15 cellular contexts compared by ENCODE assay signal in the genomic region with DNA sequence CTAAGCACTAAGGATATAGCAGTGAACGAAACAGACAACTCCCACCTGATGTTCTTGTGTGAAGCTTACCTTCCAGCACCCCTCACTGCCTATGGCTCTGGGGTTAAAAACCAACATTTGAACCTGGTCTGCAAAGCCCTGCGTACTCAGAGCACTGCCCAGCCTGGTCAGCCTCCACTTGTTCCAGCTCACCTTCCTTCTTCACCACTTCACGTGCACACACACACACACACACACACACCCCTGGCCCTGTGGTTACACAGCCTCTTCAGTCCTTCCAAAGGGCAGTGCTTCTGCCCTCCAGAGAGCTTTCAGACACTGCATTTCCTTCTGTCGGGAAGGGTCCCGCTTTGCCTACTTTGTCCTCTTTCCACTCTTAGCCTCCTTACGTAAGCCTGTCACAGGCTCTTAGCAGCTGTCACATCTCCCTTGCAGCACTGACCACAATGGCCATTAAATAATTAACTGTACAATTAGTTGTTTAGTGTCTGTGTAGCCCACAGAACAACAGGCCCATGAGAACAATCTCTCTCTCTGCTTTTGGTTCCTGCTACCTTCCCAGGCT. TPM values are rescaled to one million over a fixed set of nuclear protein-coding genes. Genes with fewer than 3 reads are reported as not detected.
DNase-seq lines count a peak whose midpoint lies in the region; ATAC-seq and TF ChIP-seq lines count a peak whose summit lies in the region.
"Had no signal": no experiment of that assay in that cellular context is flagged by ENCODE, and none has a peak within 500 bp of the region (broad histone marks: within the 10 kb centered on the region; RNA-seq: fewer than 3 reads in every experiment).

No MANE protein-coding gene starts in this region.

- POLR2A ChIA-PET in PC-9 (lab: Charles Lee; ENCODE audit: unreplicated experiment): no interaction called here

- no peak overlapping the region for H3K4me3 Mint-ChIP-seq in GM23338
- no peak overlapping the region for H3K4me3 Mint-ChIP-seq in Calu3 (ENCODE audit: low read depth, unreplicated experiment)

- ATAC-seq in GM23338 (no peak), GM19023 (IDR thresholded peaks at IDR 0.05; ENCODE audit: unreplicated experiment) (no peak), GM21447 (IDR thresholded peaks at IDR 0.05; ENCODE audit: unreplicated experiment) (no peak)
- ATAC-seq: A549 had no signal

- peaks cover 17% of the 10 kb centered on the region for H3K4me1 Mint-ChIP-seq in GM23338
- H3K4me1 Mint-ChIP-seq in Calu3 (ENCODE audit: low read depth, unreplicated experiment): peaks cover 14% of the 10 kb centered on the region

- no peaks in the 10 kb centered on the region; the same call in 1 of the 2 replicates for H3K4me1 ChIP-seq in GM23338 (ENCODE audit: insufficient read depth)
- no peaks in the 10 kb centered on the region for H3K4me1 ChIP-seq in sigmoid colon
- H3K4me1 ChIP-seq in PC-9 (replicated peaks; ENCODE audit: insufficient read depth): no peaks in the 10 kb centered on the region
- H3K4me1 ChIP-seq: SJCRH30 had no signal

- H3K27me3 ChIP-seq in GM23338 (ENCODE audit: insufficient read depth) (no peaks in the 10 kb centered on the region), sigmoid colon (no peaks in the 10 kb centered on the region), PC-9 (ENCODE audit: insufficient read depth, low read depth) (peaks cover 39% of the 10 kb centered on the region)
- H3K27me3 ChIP-seq: SJCRH30 had no signal

- WGBS in sigmoid colon, 2 donors: 82 to 86% methylated on average over 6 of the region's 6 CpGs

- no peak for TF ChIP-seq EP300 in sigmoid colon (IDR thresholded peaks at IDR 0.05)

- BruUV-seq in Calu3 (replicated peaks; lab: Mats Ljungman, UMichigan) (no TSS peak), PC-9 (replicated peaks; lab: Mats Ljungman, UMichigan) (no TSS peak)

- H3F3A ChIP-seq in GM23338 (replicated peaks; ENCODE audit: low read depth) (no peaks in the 10 kb centered on the region), PC-9 (ENCODE audit: insufficient read depth, low read depth) (no peaks in the 10 kb centered on the region)

- H4K20me1 ChIP-seq in GM23338 (replicated peaks; ENCODE audit: insufficient read depth): no peaks in the 10 kb centered on the region
- no peaks in the 10 kb centered on the region for H4K20me1 ChIP-seq in PC-9 (ENCODE audit: insufficient read depth)

- DNase-seq in GM23338 (ENCODE audit: low spot score) (no peak), SK-N-MC (ENCODE audit: low read depth, low spot score) (no peak), mesenteric fat pad (ENCODE audit: low spot score) (peak; percentile 35), sigmoid colon (peak; percentile 52), Calu3 (no peak), PC-9 (no peak)
- DNase-seq: COR-L47, KG1, NCI-H1092, NCI-H1694 treated with DMSO at 0.1 percent for 48 hours had no signal

- H3K9me3 Mint-ChIP-seq in GM23338 (no peaks in the 10 kb centered on the region), Calu3 (ENCODE audit: low read depth, unreplicated experiment) (no peaks in the 10 kb centered on the region)

- no peak overlapping the region for H3K4me3 ChIP-seq in GM23338
- 0 out of 2 replicates have a peak overlapping the region, but pooled peaks have one; percentile 4 for H3K4me3 ChIP-seq in SK-N-MC
- H3K4me3 ChIP-seq in sigmoid colon: no peak overlapping the region
- H3K4me3 ChIP-seq in PC-9: no peak overlapping the region
- H3K4me3 ChIP-seq: A549, SJCRH30 had no signal

- H3K9me2 ChIP-seq in GM23338 (ENCODE audit: insufficient read depth) (no peaks in the 10 kb centered on the region), PC-9 (ENCODE audit: insufficient read depth) (no peaks in the 10 kb centered on the region)

- H3K36me3 ChIP-seq in GM23338 (ENCODE audit: insufficient read depth) (no peaks in the 10 kb centered on the region), SK-N-MC (ENCODE audit: insufficient read depth, low read length) (no peaks in the 10 kb centered on the region), sigmoid colon (no peaks in the 10 kb centered on the region), PC-9 (ENCODE audit: low read depth) (no peaks in the 10 kb centered on the region)
- H3K36me3 ChIP-seq: SJCRH30 had no signal

- peak overlapping the region; percentile 56; the same call in 1 of the 2 replicates for H3K27ac Mint-ChIP-seq in GM23338
- no peak overlapping the region for H3K27ac Mint-ChIP-seq in Calu3 (ENCODE audit: unreplicated experiment)

- H3K9me3 ChIP-seq in SK-N-MC (ENCODE audit: low read depth, low read length) (no peaks in the 10 kb centered on the region), sigmoid colon (no peaks in the 10 kb centered on the region), PC-9 (ENCODE audit: insufficient read depth, low read depth) (no peaks in the 10 kb centered on the region)
- H3K9me3 ChIP-seq: A549, SJCRH30 had no signal

- H3K27me3 Mint-ChIP-seq in GM23338 (ENCODE audit: insufficient read depth, low read depth, poor library complexity) (peaks cover 9% of the 10 kb centered on the region), Calu3 (ENCODE audit: unreplicated experiment) (peaks cover 56% of the 10 kb centered on the region)

- H3K4me2 ChIP-seq in GM23338 (no peak overlapping the region), PC-9 (no peak overlapping the region)
- H3K4me2 ChIP-seq: A549 had no signal

- CTCF ChIA-PET in Calu3 (lab: Charles Lee): interaction anchor here (0.7 kb wide), 1 partner anchor 274 kb away, joined by 3 read pairs; no protein-coding TSS in a partner anchor
- CTCF ChIA-PET in PC-9 (lab: Charles Lee): no interaction called here

- H3K27ac ChIP-seq in GM23338 (ENCODE audit: low read depth) (no peak overlapping the region), SK-N-MC (peak overlapping the region; percentile 77), sigmoid colon (no peak overlapping the region), PC-9 (no peak overlapping the region)
- H3K27ac ChIP-seq: A549, C4-2B, SJCRH30 had no signal

- TF ChIP-seq CTCF in GM23338 (conservative IDR thresholded peaks at IDR 0.05; ENCODE audit: low read depth in 2 of 2): no peak
- TF ChIP-seq CTCF in sigmoid colon (IDR thresholded peaks at IDR 0.05): no peak
- no peak for TF ChIP-seq CTCF in Calu3 (IDR thresholded peaks at IDR 0.05; ENCODE audit: unreplicated experiment)
- no peak for TF ChIP-seq CTCF in PC-9 (conservative IDR thresholded peaks at IDR 0.05)

- H3K79me2 ChIP-seq in GM23338 (replicated peaks; ENCODE audit: insufficient read depth) (no peaks in the 10 kb centered on the region), PC-9 (ENCODE audit: low read depth) (no peaks in the 10 kb centered on the region)

- TF ChIP-seq POLR2A in sigmoid colon (IDR thresholded peaks at IDR 0.05): no peak

- intact Hi-C loops in sigmoid colon (cut with DNase I): no loop called here
- intact Hi-C loops in Calu3 (cut with micrococcal nuclease; ENCODE audit: unreplicated experiment): no loop called here
- intact Hi-C loops in PC-9 (cut with micrococcal nuclease; ENCODE audit: unreplicated experiment): loop anchor here (10.0 kb wide), 1 partner anchor 1245 kb away; no protein-coding TSS in a partner anchor

- no peak overlapping the region for H2AFZ ChIP-seq in GM23338
- no peak overlapping the region for H2AFZ ChIP-seq in PC-9

- H3K36me3 Mint-ChIP-seq in GM23338 (ENCODE audit: low read depth): no peaks in the 10 kb centered on the region; the same call in 2 of the 3 replicates
- H3K36me3 Mint-ChIP-seq in Calu3 (ENCODE audit: insufficient read depth, unreplicated experiment): no peaks in the 10 kb centered on the region

- peak overlapping the region; percentile 6 for H3K9ac ChIP-seq in SK-N-MC (ENCODE audit: insufficient read length)

TF ChIP-seq in GM23338, 12 proteins besides CTCF, POLR2A, EP300 and RAD21 (continues in another document):
- TF ChIP-seq JUNB (IDR thresholded peaks at IDR 0.05; ENCODE audit: unreplicated experiment) (no peak), EZH2phosphoT487 (IDR thresholded peaks at IDR 0.05; ENCODE audit: unreplicated experiment) (no peak)

RNA-seq across cellular contexts. Expression of gene TMEM220, which starts 9.6 kb away (rescaled TPM):
- 1.2 and 3.1 TPM in 2 replicates for total RNA-seq in GM23338 (2014; rRNA removed; shearing (Covaris generic))
- 7.2 and 7.8 TPM in 2 replicates for polyA plus RNA-seq in GM23338 (2016; fragmentation: Nextera tagmentation; extraction: Ambion mirVana)
- 20.8 TPM for total RNA-seq in mesenteric fat pad
- 10 to 100 TPM in 2 of 4 donors, 1 to 10 TPM in 2; 9.1 to 16.8 (median 12.2) TPM for total RNA-seq in sigmoid colon
- polyA plus RNA-seq in sigmoid colon: 10 to 100 TPM in 2 of 3 donors, 1 to 10 TPM in 1; 8.3 to 22.7 (median 13.2) TPM
- not detected in 2 replicates for total RNA-seq in Calu3 (2022)
- not detected in 2 replicates for total RNA-seq in PC-9 (2021)

RNA-seq across cellular contexts. Expression of gene ADPRM, which starts 42.0 kb away (rescaled TPM):
- total RNA-seq in GM23338 (2014; rRNA removed; shearing (Covaris generic)): 4.8 and 8.8 TPM in 2 replicates
- polyA plus RNA-seq in GM23338 (2016; fragmentation: Nextera tagmentation; extraction: Ambion mirVana) (6.8 and 7.6 TPM in 2 replicates), sigmoid colon (10 to 100 TPM in 2 of 3 donors, 1 to 10 TPM in 1; 7.4 to 11.4 (median 10.7) TPM)
- total RNA-seq in mesenteric fat pad (6.8 TPM), sigmoid colon (10 to 100 TPM in 3 of 4 donors, 1 to 10 TPM in 1; 7.6 to 16.6 (median 15.3) TPM), Calu3 (2022) (3.2 and 4.2 TPM in 2 replicates), PC-9 (2021) (6.4 and 7.9 TPM in 2 replicates)

RNA-seq across cellular contexts. Expression of gene SCO1, which starts 42.1 kb away (rescaled TPM):
- 69.4 and 72.5 TPM in 2 replicates for total RNA-seq in GM23338 (2014; rRNA removed; shearing (Covaris generic))
- polyA plus RNA-seq in GM23338 (2016; fragmentation: Nextera tagmentation; extraction: Ambion mirVana): 37.6 and 43.9 TPM in 2 replicates
- 42.9 TPM for total RNA-seq in mesenteric fat pad
- 10 to 100 TPM; 12.2 to 22.1 (median 17.9) TPM for total RNA-seq in sigmoid colon
- polyA plus RNA-seq in sigmoid colon: 10 to 100 TPM; 24.0 to 37.5 (median 26.7) TPM
- 27.4 and 29.4 TPM in 2 replicates for total RNA-seq in Calu3 (2022)
- total RNA-seq in PC-9 (2021): 39.6 and 59.6 TPM in 2 replicates

Comparison
In these comparisons a context has a peak if more than half of its experiments do, and no peak if none do; other contexts are left out.
1. DNase-seq: peak in mesenteric fat pad (single experiment) and sigmoid colon (single experiment); none in GM23338 (single experiment), SK-N-MC (single experiment), Calu3 (single experiment) and PC-9 (0 of 2).